18 cellular contexts compared by ENCODE assay signal in the genomic region with DNA sequence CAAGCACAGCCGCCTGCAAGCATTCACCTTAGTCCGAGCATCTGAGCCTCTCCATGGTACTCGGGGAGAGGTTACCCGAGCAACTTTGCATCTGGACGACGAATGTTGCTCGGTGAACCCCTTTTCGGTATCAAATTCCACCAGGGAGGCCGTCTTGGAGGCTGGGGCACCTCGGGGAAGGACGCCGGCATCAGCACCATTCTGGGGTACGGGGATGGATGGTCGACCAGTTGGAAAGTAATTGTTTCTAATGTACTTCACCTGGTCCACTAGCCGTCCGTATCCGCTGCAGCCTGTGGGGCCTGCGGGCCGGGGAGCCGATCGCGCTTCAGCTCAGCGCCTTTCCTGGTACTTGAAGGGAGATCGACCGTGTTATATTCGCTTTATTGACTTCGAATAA.
"Had no signal": no experiment of that assay in that cellular context is flagged by ENCODE, and none has a peak within 500 bp of the region (broad histone marks: within the 10 kb centered on the region; RNA-seq: fewer than 3 reads in every experiment).

No MANE protein-coding gene starts in this region.

- H3K4me3 Mint-ChIP-seq: activated naive CD8-positive, alpha-beta T cell treated with anti-CD3 and anti-CD28 coated beads, Interleukin-2, amount 50 U/mL, for 24 hours; activated T-cell treated with anti-CD3 and anti-CD28 coated beads, Interleukin-2, amount 50 U/mL, for 72 hours; naive thymus-derived CD8-positive, alpha-beta T cell had no signal

- DNase-seq: activated CD4-positive, alpha-beta T cell treated with anti-CD3 and anti-CD28 coated beads, Interleukin-2, amount 50 U/mL, for 1 hour; activated CD8-positive, alpha-beta memory T cell treated with anti-CD3 and anti-CD28 coated beads, Interleukin-2, amount 50 U/mL, for 4 hours; activated naive CD8-positive, alpha-beta T cell treated with anti-CD3 and anti-CD28 coated beads, Interleukin-2, amount 50 U/mL, for 24 hours; activated T-cell treated with anti-CD3 and anti-CD28 coated beads, Interleukin-2, amount 50 U/mL, for 72 hours; effector CD4-positive, alpha-beta T cell; gastrocnemius medialis; stimulated activated naive CD8-positive, alpha-beta T cell treated with anti-CD3 and anti-CD28 coated beads, Interleukin-15, Interleukin-2, amounts not matched to agents 100 U/mL and 50 U/mL, for 24 hours; substantia nigra; SW 1271; T-helper 2 cell had no signal

- H3K27ac Mint-ChIP-seq: activated naive CD8-positive, alpha-beta T cell treated with anti-CD3 and anti-CD28 coated beads, Interleukin-2, amount 50 U/mL, for 24 hours; activated T-cell treated with anti-CD3 and anti-CD28 coated beads, Interleukin-2, amount 50 U/mL, for 72 hours; naive thymus-derived CD8-positive, alpha-beta T cell had no signal

- H3K4me1 ChIP-seq: ascending aorta, gastrocnemius medialis, heart left ventricle, lower lobe of right lung, pancreas, vagina had no signal

- H3K36me3 ChIP-seq: ascending aorta, gastrocnemius medialis, lower lobe of right lung, pancreas, tibial nerve, vagina had no signal

- H3K27ac ChIP-seq: ascending aorta, gastrocnemius medialis, heart left ventricle, lower lobe of right lung, pancreas, tibial nerve, vagina, VCaP had no signal

- H3K9me3 ChIP-seq: ascending aorta, gastrocnemius medialis, heart left ventricle, lower lobe of right lung, pancreas, tibial nerve, vagina had no signal

- H3K4me1 Mint-ChIP-seq: activated naive CD8-positive, alpha-beta T cell treated with anti-CD3 and anti-CD28 coated beads, Interleukin-2, amount 50 U/mL, for 24 hours; naive thymus-derived CD8-positive, alpha-beta T cell had no signal

- H3K27me3 ChIP-seq: ascending aorta, gastrocnemius medialis, pancreas, tibial nerve, vagina had no signal

- H3K9me3 Mint-ChIP-seq: activated naive CD8-positive, alpha-beta T cell treated with anti-CD3 and anti-CD28 coated beads, Interleukin-2, amount 50 U/mL, for 24 hours; naive thymus-derived CD8-positive, alpha-beta T cell had no signal

- H3K4me3 ChIP-seq: ascending aorta, gastrocnemius medialis, heart left ventricle, lower lobe of right lung, pancreas, tibial nerve, vagina had no signal

- H3K36me3 Mint-ChIP-seq: naive thymus-derived CD8-positive, alpha-beta T cell had no signal

- ATAC-seq: activated naive CD8-positive, alpha-beta T cell treated with anti-CD3 and anti-CD28 coated beads, Interleukin-2, amount 50 U/mL, for 24 hours; activated T-cell treated with anti-CD3 and anti-CD28 coated beads, Interleukin-2, amount 50 U/mL, for 72 hours; gastrocnemius medialis; heart left ventricle; lower lobe of right lung; naive thymus-derived CD8-positive, alpha-beta T cell; pancreas; stimulated activated naive CD8-positive, alpha-beta T cell treated with anti-CD3 and anti-CD28 coated beads, Interleukin-15, Interleukin-2, amounts not matched to agents 100 U/mL and 50 U/mL, for 24 hours had no signal
